9 cellular contexts compared by ENCODE assay signal in genomic region chr1:111192643-111193519, GRCh38. TPM values are rescaled to one million over a fixed set of nuclear protein-coding genes. Genes with fewer than 3 reads are reported as not detected.
A peak's percentile ranks its signal among the peaks of the same experiment; 100 is the strongest.
DNase-seq lines count a peak whose midpoint lies in the region; ATAC-seq and TF ChIP-seq lines count a peak whose summit lies in the region.
"Had no signal": no experiment of that assay in that cellular context is flagged by ENCODE, and none has a peak within 500 bp of the region (broad histone marks: within the 10 kb centered on the region; RNA-seq: fewer than 3 reads in every experiment).

No MANE protein-coding gene starts in this region.

- H2BK12ac ChIP-seq in trophoblast cell (ENCODE audit: low read length), result peak overlapping the region; percentile 87

- peaks cover 0 to 6% of the 10 kb centered on the region in 2 experiments for H3K36me3 ChIP-seq in trophoblast cell (ENCODE audit: control insufficient read depth in 1 of 2, insufficient read depth in 2 of 2, low read length in 2 of 2)

- no peak for TF ChIP-seq CTCF in GM12865 (IDR thresholded peaks at IDR 0.05; ENCODE audit: insufficient read depth, low read depth, low read length, missing control alignments)

- no peaks in the 10 kb centered on the region for H3K79me2 ChIP-seq in trophoblast cell (ENCODE audit: control insufficient read depth, insufficient read depth, low read length, poor library complexity)

- no CpG with 5 or more reads among the region's 10 CpGs for WGBS in trophoblast cell (ENCODE audit: extremely low coverage, insufficient coverage, insufficient read length)

- H3K27me3 ChIP-seq in trophoblast cell (ENCODE audit: insufficient read depth, low read length), result no peaks in the 10 kb centered on the region

- H3K9me3 ChIP-seq in trophoblast cell (ENCODE audit: insufficient read depth, low read depth, low read length), result peaks cover 2% of the 10 kb centered on the region

- H3K4me1 ChIP-seq in trophoblast cell (ENCODE audit: control insufficient read depth in 1 of 2, insufficient read depth in 2 of 2, low read length in 2 of 2), result peaks cover 16 to 30% of the 10 kb centered on the region in 2 experiments

- H2AK5ac ChIP-seq in trophoblast cell (ENCODE audit: low read length), result peak overlapping the region; percentile 23

- H2BK120ac ChIP-seq in trophoblast cell (ENCODE audit: insufficient read depth, low read length, poor library complexity), result peak overlapping the region; percentile 91

- no peak overlapping the region for H3K23ac ChIP-seq in trophoblast cell (ENCODE audit: low read length)

- H3K4me2 ChIP-seq in trophoblast cell (ENCODE audit: low read length), result peak overlapping the region; percentile 1

- H3K27ac ChIP-seq in trophoblast cell (ENCODE audit: low read depth, low read length), result peak overlapping the region; percentile 93

- peak overlapping the region; percentile 53 for H2AFZ ChIP-seq in trophoblast cell (ENCODE audit: insufficient read depth, low read length, poor library complexity)

- peak overlapping the region; percentile 93 to 99 for H3K4me3 Mint-ChIP-seq in effector memory CD8-positive, alpha-beta T cell

- no peaks in the 10 kb centered on the region for H3K27me3 Mint-ChIP-seq in effector memory CD8-positive, alpha-beta T cell

- H3K27ac Mint-ChIP-seq in effector memory CD8-positive, alpha-beta T cell, result peak overlapping the region; percentile 93 to 97

- H3K4me3 ChIP-seq in GM12865 (ENCODE audit: low read depth, low read length) (no peak overlapping the region; the same call in 1 of the 2 replicates), trophoblast cell (ENCODE audit: low read depth, low read length) (no peak overlapping the region)

- H3K79me1 ChIP-seq in trophoblast cell (ENCODE audit: low read length), result peaks cover 26% of the 10 kb centered on the region

- H3K18ac ChIP-seq in trophoblast cell (ENCODE audit: low read length), result peak overlapping the region; percentile 66

- peak; percentile 49 for ATAC-seq in effector memory CD8-positive, alpha-beta T cell (replicated peaks)
- ATAC-seq in GM18858 (IDR thresholded peaks at IDR 0.05; ENCODE audit: unreplicated experiment) (no peak), GM18502 (IDR thresholded peaks at IDR 0.05; ENCODE audit: poor library complexity, unreplicated experiment) (no peak)

- peak overlapping the region; percentile 67 for H4K91ac ChIP-seq in trophoblast cell (ENCODE audit: low read depth, low read length)

- peaks cover 89 to 99% of the 10 kb centered on the region in 2 donors for H3K4me1 Mint-ChIP-seq in effector memory CD8-positive, alpha-beta T cell (ENCODE audit: low read depth in 2 of 2)

- peak overlapping the region; percentile 6 for H3K4ac ChIP-seq in trophoblast cell (ENCODE audit: low read depth, low read length)

- H3K9ac ChIP-seq in trophoblast cell (ENCODE audit: low read length), result no peak overlapping the region

- DNase-seq in GM12865 (ENCODE audit: low read depth) (peak; percentile 74), MV-4-11 (lab: John Stamatoyannopoulos, UW) (peak; percentile 87), trophoblast cell (peak; percentile 88 to 93), COLO829 (ENCODE audit: low spot score) (no peak)
- no peak for DNase-seq in effector memory CD8-positive, alpha-beta T cell
- no peak for DNase-seq in activated CD4-positive, CD25-positive, alpha-beta regulatory T cell (lab: John Stamatoyannopoulos, UW)

- H2BK5ac ChIP-seq in trophoblast cell (ENCODE audit: low read depth, low read length, poor library complexity), result peak overlapping the region; percentile 80

- peaks cover 95% of the 10 kb centered on the region for H3K36me3 Mint-ChIP-seq in effector memory CD8-positive, alpha-beta T cell (ENCODE audit: insufficient read depth)

- peak overlapping the region; percentile 40 for H4K12ac ChIP-seq in trophoblast cell (ENCODE audit: low read depth, low read length)

- no peaks in the 10 kb centered on the region for H3K9me3 Mint-ChIP-seq in effector memory CD8-positive, alpha-beta T cell

- peak overlapping the region; percentile 68 for H3K14ac ChIP-seq in trophoblast cell (ENCODE audit: low read length)

- peak overlapping the region; percentile 70 for H4K8ac ChIP-seq in trophoblast cell (ENCODE audit: low read depth, low read length)

RNA-seq across cellular contexts. Expression of gene DENND2D, which starts 7.6 kb away (rescaled TPM):
- polyA plus RNA-seq in trophoblast cell (2013), result 4.9 and 5.1 TPM in 2 replicates

RNA-seq across cellular contexts. Expression of gene CHI3L2, which starts 34.6 kb away (rescaled TPM):
- polyA plus RNA-seq in trophoblast cell (2013), result 1.3 and 1.8 TPM in 2 replicates
- polyA plus RNA-seq: H1 had no signal

RNA-seq across cellular contexts. Expression of gene CEPT1, which starts 52.9 kb away (rescaled TPM):
- 35.0 and 35.5 TPM in 2 replicates for polyA plus RNA-seq in trophoblast cell (2013)

RNA-seq across cellular contexts. Expression of gene DRAM2, which starts 53.0 kb away (rescaled TPM):
- polyA plus RNA-seq in trophoblast cell (2013), result 77.9 and 79.0 TPM in 2 replicates

Comparison
In these comparisons a context has a peak if more than half of its experiments do, and no peak if none do; other contexts are left out.
1. DNase-seq: peak in GM12865 (single experiment), MV-4-11 (single experiment) and trophoblast cell (2 of 2); none in effector memory CD8-positive, alpha-beta T cell (0 of 3), activated CD4-positive, CD25-positive, alpha-beta regulatory T cell (0 of 4) and COLO829 (single experiment).